ENCODE assay signal across 11 cellular contexts in the genomic region with DNA sequence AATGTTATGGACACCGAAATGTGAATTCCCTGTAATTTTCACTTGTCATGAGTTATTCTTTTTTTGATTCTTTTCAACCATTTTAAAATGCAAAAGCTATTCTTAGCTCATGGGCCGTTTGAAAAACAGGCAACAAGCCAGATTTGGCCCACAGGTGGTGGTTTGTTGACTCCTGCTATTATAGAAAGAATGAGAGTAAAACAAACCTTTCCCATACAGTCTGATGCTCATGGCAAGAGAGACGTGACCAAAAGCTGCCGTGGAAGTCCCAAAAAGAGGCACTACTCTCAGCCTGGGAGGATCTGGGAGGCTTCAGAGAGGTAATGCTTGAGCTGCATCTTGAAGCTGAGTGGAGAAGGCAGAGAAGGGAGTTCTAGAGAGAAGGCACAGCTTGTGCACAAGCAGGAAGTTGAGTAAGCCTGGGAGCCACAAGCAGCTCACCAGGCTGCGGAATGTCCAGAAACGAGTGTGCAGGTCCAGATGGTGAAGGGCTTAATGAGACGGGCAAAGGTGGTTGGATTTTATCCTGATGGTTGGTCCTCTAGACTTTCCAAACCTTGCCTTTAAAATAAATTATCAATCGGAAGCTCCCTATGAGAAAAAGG. TPM values are rescaled to one million over a fixed set of nuclear protein-coding genes. Genes with fewer than 3 reads are reported as not detected.
DNase-seq lines count a peak whose midpoint lies in the region; ATAC-seq and TF ChIP-seq lines count a peak whose summit lies in the region.
"Had no signal": no experiment of that assay in that cellular context is flagged by ENCODE, and none has a peak within 500 bp of the region (broad histone marks: within the 10 kb centered on the region; RNA-seq: fewer than 3 reads in every experiment).

No MANE protein-coding gene starts in this region.

- no peak overlapping the region for H2AFZ ChIP-seq in osteoblast (ENCODE audit: low read length)

- H3K27ac Mint-ChIP-seq in activated B cell treated with CpG ODN at 0.5 μM for 24 hours: peak overlapping the region; percentile 80
- H3K27ac Mint-ChIP-seq: activated T-helper 2 cell treated with anti-CD3 and anti-CD28 coated beads, Interferon-gamma antibody, Interleukin-2, Interleukin-4, amounts not matched to agents 10 μg/mL and 5 μg/mL and 100 μg/mL, durations not matched to agents 14 hours and 24 hours and 36 hours had no signal

- CTCF ChIA-PET in GM10248 (lab: Yijun Ruan, JAX): interaction anchor here (1.2 to 1.6 kb wide), 6 partner anchors 8 to 374 kb away, joined by 3 to 7 read pairs (median 4); no protein-coding TSS in a partner anchor
- CTCF ChIA-PET in activated B cell treated with CpG ODN at 0.5 μM for 24 hours (lab: Charles Lee): interaction anchor here (0.7 to 1.2 kb wide), 5 partner anchors 9 to 303 kb away, joined by 3 to 4 read pairs (median 4); partner anchors contain the start of genes CEP83 and PLXNC1

- ATAC-seq in GM19463 (IDR thresholded peaks at IDR 0.05; ENCODE audit: unreplicated experiment) (peak; percentile 81), HG03432 (IDR thresholded peaks at IDR 0.05; ENCODE audit: unreplicated experiment) (peak; percentile 89), activated B cell treated with CpG ODN at 0.5 μM for 24 hours (ENCODE audit: low read depth) (peak; percentile 71)

- intact Hi-C loops in activated B cell treated with CpG ODN at 0.5 μM for 24 hours (cut with micrococcal nuclease): loop anchor here (1.0 kb wide), 1 partner anchor 8 kb away; no protein-coding TSS in a partner anchor

- no peak overlapping the region for H3K4me2 ChIP-seq in osteoblast (ENCODE audit: insufficient read depth, low read length)

- peak overlapping the region; percentile 64 for H3K4me3 Mint-ChIP-seq in activated B cell treated with CpG ODN at 0.5 μM for 24 hours

- no peaks in the 10 kb centered on the region for H3K4me1 ChIP-seq in osteoblast (ENCODE audit: insufficient read depth, low read length)

- DNase-seq in GM10248 (ENCODE audit: extremely low spot score) (peak; percentile 56), activated B cell treated with CpG ODN at 0.5 μM for 24 hours (no peak), osteoblast (ENCODE audit: insufficient read length, low spot score, missing footprints) (no peak), AG08396 (ENCODE audit: low spot score) (no peak), NCI-H1048 (lab: John Stamatoyannopoulos, UW) (no peak)
- no peak for DNase-seq in central memory CD4-positive, alpha-beta T cell
- DNase-seq: OCI-M1 had no signal

- H3K27me3 Mint-ChIP-seq in activated B cell treated with CpG ODN at 0.5 μM for 24 hours: no peaks in the 10 kb centered on the region

- no peaks in the 10 kb centered on the region for H3K79me2 ChIP-seq in osteoblast (ENCODE audit: insufficient read depth, low read length)

- H3K9me3 Mint-ChIP-seq in activated B cell treated with CpG ODN at 0.5 μM for 24 hours: peaks cover 3% of the 10 kb centered on the region

- POLR2A ChIA-PET in GM10248 (lab: Yijun Ruan, JAX) (no interaction called here), activated B cell treated with CpG ODN at 0.5 μM for 24 hours (lab: Charles Lee) (interaction anchor here (1.0 to 2.0 kb wide), 4 partner anchors 9 to 50 kb away, joined by 3 to 8 read pairs (median 6); no protein-coding TSS in a partner anchor)

- no peak overlapping the region for H3K4me3 ChIP-seq in osteoblast (ENCODE audit: insufficient read depth, low read length)
- H3K4me3 ChIP-seq: upper lobe of left lung had no signal

- no peak overlapping the region for H3K27ac ChIP-seq in osteoblast (ENCODE audit: low read depth, low read length)

- H3K4me1 Mint-ChIP-seq in activated B cell treated with CpG ODN at 0.5 μM for 24 hours: peaks cover 45% of the 10 kb centered on the region

- H3K9me3 ChIP-seq in osteoblast (ENCODE audit: low read depth, low read length): no peaks in the 10 kb centered on the region
- H3K9me3 ChIP-seq: upper lobe of left lung had no signal

- peaks cover 9% of the 10 kb centered on the region for H3K36me3 Mint-ChIP-seq in activated B cell treated with CpG ODN at 0.5 μM for 24 hours (ENCODE audit: low read depth)

- H3K36me3 ChIP-seq in osteoblast (ENCODE audit: insufficient read depth, low read length): no peaks in the 10 kb centered on the region
- H3K36me3 ChIP-seq: upper lobe of left lung had no signal

- TF ChIP-seq CTCF in GM10248 (IDR thresholded peaks at IDR 0.05; ENCODE audit: control extremely low read depth, extremely low read depth, low read depth, missing control alignments): no peak
- no peak for TF ChIP-seq CTCF in activated B cell treated with CpG ODN at 0.5 μM for 24 hours (IDR thresholded peaks at IDR 0.05)
- TF ChIP-seq CTCF in osteoblast (IDR thresholded peaks at IDR 0.05; ENCODE audit: extremely low read depth, low read depth, low read length): no peak

- H4K20me1 ChIP-seq in osteoblast (ENCODE audit: insufficient read depth, low read length): no peaks in the 10 kb centered on the region

- peaks cover 56% of the 10 kb centered on the region for H3K27me3 ChIP-seq in osteoblast (ENCODE audit: insufficient read depth, low read length)
- H3K27me3 ChIP-seq: upper lobe of left lung had no signal

RNA-seq across cellular contexts. Expression of gene PLXNC1, which starts 9.6 kb away (rescaled TPM):
- 27.0 and 30.9 TPM in 2 replicates for total RNA-seq in activated B cell treated with CpG ODN at 0.5 μM for 24 hours
- 3.3 and 3.8 TPM in 2 replicates for total RNA-seq in osteoblast
